In genomic region chr19:52189745-52190678, GRCh38 we compare ENCODE assay signal across 1 cellular context.
TF ChIP-seq lines count a peak whose summit lies in the region.

TSS of gene PPP2R1A (plus strand) at chr19:52190052. CDS start at chr19:52190097, 45 bp downstream.

TF ChIP-seq in HEK293, 187 proteins besides CTCF, POLR2A, EP300 and RAD21 (continued from another document and continues in another):
- TF ChIP-seq, protein P1, sequence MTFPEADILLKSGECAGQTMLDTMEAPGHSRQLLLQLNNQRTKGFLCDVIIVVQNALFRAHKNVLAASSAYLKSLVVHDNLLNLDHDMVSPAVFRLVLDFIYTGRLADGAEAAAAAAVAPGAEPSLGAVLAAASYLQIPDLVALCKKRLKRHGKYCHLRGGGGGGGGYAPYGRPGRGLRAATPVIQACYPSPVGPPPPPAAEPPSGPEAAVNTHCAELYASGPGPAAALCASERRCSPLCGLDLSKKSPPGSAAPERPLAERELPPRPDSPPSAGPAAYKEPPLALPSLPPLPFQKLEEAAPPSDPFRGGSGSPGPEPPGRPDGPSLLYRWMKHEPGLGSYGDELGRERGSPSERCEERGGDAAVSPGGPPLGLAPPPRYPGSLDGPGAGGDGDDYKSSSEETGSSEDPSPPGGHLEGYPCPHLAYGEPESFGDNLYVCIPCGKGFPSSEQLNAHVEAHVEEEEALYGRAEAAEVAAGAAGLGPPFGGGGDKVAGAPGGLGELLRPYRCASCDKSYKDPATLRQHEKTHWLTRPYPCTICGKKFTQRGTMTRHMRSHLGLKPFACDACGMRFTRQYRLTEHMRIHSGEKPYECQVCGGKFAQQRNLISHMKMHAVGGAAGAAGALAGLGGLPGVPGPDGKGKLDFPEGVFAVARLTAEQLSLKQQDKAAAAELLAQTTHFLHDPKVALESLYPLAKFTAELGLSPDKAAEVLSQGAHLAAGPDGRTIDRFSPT (tag by site-specific recombination; IDR thresholded peaks at IDR 0.05): no peak
- TF ChIP-seq ZNF639 (tag by site-specific recombination; IDR thresholded peaks at IDR 0.05) (0 out of 2 replicates have a peak, but pooled peaks have one; percentile 16), ZNF146 (tag by site-specific recombination; IDR thresholded peaks at IDR 0.05) (no peak), ZFP37 (tag by site-specific recombination; IDR thresholded peaks at IDR 0.05) (peak; percentile 93), ZNF645 (tag by site-specific recombination; IDR thresholded peaks at IDR 0.05) (no peak), WT1 (tag by site-specific recombination; IDR thresholded peaks at IDR 0.05) (no peak), ZNF10 (tag by site-specific recombination; IDR thresholded peaks at IDR 0.05) (no peak), ZNF223 (tag by site-specific recombination; IDR thresholded peaks at IDR 0.05) (no peak), ZEB2 (tag by site-specific recombination; IDR thresholded peaks at IDR 0.05) (peak; percentile 72), ZBTB10 (tag by site-specific recombination; IDR thresholded peaks at IDR 0.05) (peak; percentile 90; the same call in 1 of the 2 replicates), ZNF530 (tag by site-specific recombination; IDR thresholded peaks at IDR 0.05; ENCODE audit: low read depth) (no peak), ZNF561 (tag by site-specific recombination; IDR thresholded peaks at IDR 0.05; ENCODE audit: borderline replicate concordance) (no peak), ZNF433 (tag by site-specific recombination; IDR thresholded peaks at IDR 0.05; ENCODE audit: low read depth) (no peak), ZNF677 (tag by site-specific recombination; IDR thresholded peaks at IDR 0.05) (no peak), PATZ1 (tag by site-specific recombination; IDR thresholded peaks at IDR 0.05) (peak; percentile 98), FEZF1 (tag by site-specific recombination; IDR thresholded peaks at IDR 0.05) (no peak), ZNF580 (tag by site-specific recombination; IDR thresholded peaks at IDR 0.05) (peak; percentile 27; the same call in 1 of the 2 replicates), ZNF24 (tag by site-specific recombination; IDR thresholded peaks at IDR 0.05) (peak; percentile 25; the same call in 1 of the 2 replicates), ZBTB20 (tag by site-specific recombination; IDR thresholded peaks at IDR 0.05) (peak; percentile 89), ZNF175 (tag by site-specific recombination; IDR thresholded peaks at IDR 0.05) (no peak), ZNF26 (tag by site-specific recombination; IDR thresholded peaks at IDR 0.05) (no peak), TRIM28 (IDR thresholded peaks at IDR 0.05; ENCODE audit: borderline replicate concordance, low read length) (no peak), KLF9 (tag by site-specific recombination; IDR thresholded peaks at IDR 0.05; ENCODE audit: low read depth) (peak; percentile 73), ZNF549 (tag by site-specific recombination; IDR thresholded peaks at IDR 0.05) (no peak), ZNF148 (tag by site-specific recombination; IDR thresholded peaks at IDR 0.05; ENCODE audit: borderline replicate concordance) (no peak), ZSCAN23 (tag by site-specific recombination; IDR thresholded peaks at IDR 0.05) (no peak), SCRT1 (tag by site-specific recombination; IDR thresholded peaks at IDR 0.05; ENCODE audit: borderline replicate concordance) (no peak), ZNF529 (tag by site-specific recombination; IDR thresholded peaks at IDR 0.05; ENCODE audit: insufficient replicate concordance) (no peak), ZNF777 (tag by site-specific recombination; IDR thresholded peaks at IDR 0.05; ENCODE audit: borderline replicate concordance) (no peak; the same call in 1 of the 2 replicates), ZNF350 (tag by site-specific recombination; IDR thresholded peaks at IDR 0.05) (no peak), ZNF660 (tag by site-specific recombination; IDR thresholded peaks at IDR 0.05) (peak; percentile 68)
- TF ChIP-seq, protein P2, sequence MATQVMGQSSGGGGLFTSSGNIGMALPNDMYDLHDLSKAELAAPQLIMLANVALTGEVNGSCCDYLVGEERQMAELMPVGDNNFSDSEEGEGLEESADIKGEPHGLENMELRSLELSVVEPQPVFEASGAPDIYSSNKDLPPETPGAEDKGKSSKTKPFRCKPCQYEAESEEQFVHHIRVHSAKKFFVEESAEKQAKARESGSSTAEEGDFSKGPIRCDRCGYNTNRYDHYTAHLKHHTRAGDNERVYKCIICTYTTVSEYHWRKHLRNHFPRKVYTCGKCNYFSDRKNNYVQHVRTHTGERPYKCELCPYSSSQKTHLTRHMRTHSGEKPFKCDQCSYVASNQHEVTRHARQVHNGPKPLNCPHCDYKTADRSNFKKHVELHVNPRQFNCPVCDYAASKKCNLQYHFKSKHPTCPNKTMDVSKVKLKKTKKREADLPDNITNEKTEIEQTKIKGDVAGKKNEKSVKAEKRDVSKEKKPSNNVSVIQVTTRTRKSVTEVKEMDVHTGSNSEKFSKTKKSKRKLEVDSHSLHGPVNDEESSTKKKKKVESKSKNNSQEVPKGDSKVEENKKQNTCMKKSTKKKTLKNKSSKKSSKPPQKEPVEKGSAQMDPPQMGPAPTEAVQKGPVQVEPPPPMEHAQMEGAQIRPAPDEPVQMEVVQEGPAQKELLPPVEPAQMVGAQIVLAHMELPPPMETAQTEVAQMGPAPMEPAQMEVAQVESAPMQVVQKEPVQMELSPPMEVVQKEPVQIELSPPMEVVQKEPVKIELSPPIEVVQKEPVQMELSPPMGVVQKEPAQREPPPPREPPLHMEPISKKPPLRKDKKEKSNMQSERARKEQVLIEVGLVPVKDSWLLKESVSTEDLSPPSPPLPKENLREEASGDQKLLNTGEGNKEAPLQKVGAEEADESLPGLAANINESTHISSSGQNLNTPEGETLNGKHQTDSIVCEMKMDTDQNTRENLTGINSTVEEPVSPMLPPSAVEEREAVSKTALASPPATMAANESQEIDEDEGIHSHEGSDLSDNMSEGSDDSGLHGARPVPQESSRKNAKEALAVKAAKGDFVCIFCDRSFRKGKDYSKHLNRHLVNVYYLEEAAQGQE (tag by site-specific recombination; IDR thresholded peaks at IDR 0.05): no peak
- TF ChIP-seq, protein P3, sequence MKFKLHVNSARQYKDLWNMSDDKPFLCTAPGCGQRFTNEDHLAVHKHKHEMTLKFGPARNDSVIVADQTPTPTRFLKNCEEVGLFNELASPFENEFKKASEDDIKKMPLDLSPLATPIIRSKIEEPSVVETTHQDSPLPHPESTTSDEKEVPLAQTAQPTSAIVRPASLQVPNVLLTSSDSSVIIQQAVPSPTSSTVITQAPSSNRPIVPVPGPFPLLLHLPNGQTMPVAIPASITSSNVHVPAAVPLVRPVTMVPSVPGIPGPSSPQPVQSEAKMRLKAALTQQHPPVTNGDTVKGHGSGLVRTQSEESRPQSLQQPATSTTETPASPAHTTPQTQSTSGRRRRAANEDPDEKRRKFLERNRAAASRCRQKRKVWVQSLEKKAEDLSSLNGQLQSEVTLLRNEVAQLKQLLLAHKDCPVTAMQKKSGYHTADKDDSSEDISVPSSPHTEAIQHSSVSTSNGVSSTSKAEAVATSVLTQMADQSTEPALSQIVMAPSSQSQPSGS (tag by site-specific recombination; IDR thresholded peaks at IDR 0.05; ENCODE audit: low read depth): no peak
- TF ChIP-seq, protein P4, sequence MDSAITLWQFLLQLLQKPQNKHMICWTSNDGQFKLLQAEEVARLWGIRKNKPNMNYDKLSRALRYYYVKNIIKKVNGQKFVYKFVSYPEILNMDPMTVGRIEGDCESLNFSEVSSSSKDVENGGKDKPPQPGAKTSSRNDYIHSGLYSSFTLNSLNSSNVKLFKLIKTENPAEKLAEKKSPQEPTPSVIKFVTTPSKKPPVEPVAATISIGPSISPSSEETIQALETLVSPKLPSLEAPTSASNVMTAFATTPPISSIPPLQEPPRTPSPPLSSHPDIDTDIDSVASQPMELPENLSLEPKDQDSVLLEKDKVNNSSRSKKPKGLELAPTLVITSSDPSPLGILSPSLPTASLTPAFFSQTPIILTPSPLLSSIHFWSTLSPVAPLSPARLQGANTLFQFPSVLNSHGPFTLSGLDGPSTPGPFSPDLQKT (IDR thresholded peaks at IDR 0.05; ENCODE audit: borderline replicate concordance, low read depth, low read length): no peak
- TF ChIP-seq, protein P5, sequence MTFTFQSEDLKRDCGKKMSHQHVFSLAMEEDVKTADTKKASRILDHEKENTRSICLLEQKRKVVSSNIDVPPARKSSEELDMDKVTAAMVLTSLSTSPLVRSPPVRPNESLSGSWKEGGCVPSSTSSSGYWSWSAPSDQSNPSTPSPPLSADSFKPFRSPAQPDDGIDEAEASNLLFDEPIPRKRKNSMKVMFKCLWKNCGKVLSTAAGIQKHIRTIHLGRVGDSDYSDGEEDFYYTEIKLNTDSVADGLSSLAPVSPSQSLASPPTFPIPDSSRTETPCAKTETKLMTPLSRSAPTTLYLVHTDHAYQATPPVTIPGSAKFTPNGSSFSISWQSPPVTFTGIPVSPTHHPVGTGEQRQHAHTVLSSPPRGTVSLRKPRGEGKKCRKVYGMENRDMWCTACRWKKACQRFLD (tag by site-specific recombination; IDR thresholded peaks at IDR 0.05): no peak
